20 cellular contexts compared by ENCODE assay signal in genomic region chr2:189265696-189266320, GRCh38.
"Had no signal": no experiment of that assay in that cellular context is flagged by ENCODE, and none has a peak within 500 bp of the region (broad histone marks: within the 10 kb centered on the region; RNA-seq: fewer than 3 reads in every experiment).

No MANE protein-coding gene starts in this region.

- H3K4me3 ChIP-seq: cardiac muscle cell, sigmoid colon, spleen, thoracic aorta had no signal

- H3K27me3 ChIP-seq: cardiac muscle cell, sigmoid colon, spleen had no signal

- H3K36me3 ChIP-seq: cardiac muscle cell, sigmoid colon, spleen, thoracic aorta had no signal

- FAIRE-seq: frontal cortex, kidney had no signal

- H3K27ac ChIP-seq: cardiac muscle cell, sigmoid colon, spleen, thoracic aorta had no signal

- ATAC-seq: activated CD8-positive, alpha-beta memory T cell treated with anti-CD3 and anti-CD28 coated beads, Interleukin-2, amount 10 ng/mL, durations not matched to agents 7 days and 5 days; activated T-helper 17 cell treated with anti-CD3 and anti-CD28 coated beads, Interleukin-2, amount 50 U/mL, for 72 hours; left lobe of liver; stimulated activated naive B cell treated with anti-CD40 and anti-IgM and Interleukin-4, amounts not matched to agents 10 μg/mL and 1 μg/mL and 100 μg/mL, for 72 hours had no signal

- DNase-seq: activated B cell treated with CpG ODN at 0.5 μM for 24 hours; activated CD4-positive, alpha-beta memory T cell treated with anti-CD3 and anti-CD28 coated beads, Interleukin-2, amount 10 ng/mL, durations not matched to agents 7 days and 5 days; activated CD4-positive, alpha-beta T cell treated with anti-CD3 and anti-CD28 coated beads for 4 hours; activated CD8-positive, alpha-beta memory T cell treated with anti-CD3 and anti-CD28 coated beads, Interleukin-2, amount 10 ng/mL, durations not matched to agents 7 days and 5 days; activated naive CD4-positive, alpha-beta T cell; activated naive CD8-positive, alpha-beta T cell treated with anti-CD3 and anti-CD28 coated beads for 36 hours; amniotic stem cell; effector CD8-positive, alpha-beta T cell; hypothalamus; kidney; nephron progenitor cell; nucleus accumbens; sigmoid colon; spleen; stimulated activated naive B cell treated with anti-CD40 and anti-IgM and Interleukin-4, amounts not matched to agents 10 μg/mL and 1 μg/mL and 100 μg/mL, for 72 hours had no signal

- H3K9me3 ChIP-seq: thoracic aorta had no signal

- H3K4me1 ChIP-seq: spleen had no signal
